14 cellular contexts compared by ENCODE assay signal in genomic region chr7:41133700-41134099, GRCh38.
DNase-seq lines count a peak whose midpoint lies in the region; ATAC-seq and TF ChIP-seq lines count a peak whose summit lies in the region.
"Had no signal": no experiment of that assay in that cellular context is flagged by ENCODE, and none has a peak within 500 bp of the region (broad histone marks: within the 10 kb centered on the region; RNA-seq: fewer than 3 reads in every experiment).

No MANE protein-coding gene starts in this region.

- H3K4me3 Mint-ChIP-seq in T-helper 2 cell treated with Interferon-gamma antibody and Interleukin-4, amounts not matched to agents 5 μg/mL and 100 μg/mL, for 36 hours = no peak overlapping the region
- H3K4me3 Mint-ChIP-seq: activated CD4-positive, alpha-beta T cell treated with anti-CD3 and anti-CD28 coated beads, Interleukin-2, amount 10 ng/mL, durations not matched to agents 24 days and 14 days; CD4-positive, alpha-beta memory T cell had no signal

- peak overlapping the region; percentile 44 for H3K9ac ChIP-seq in SU-DHL-6 (ENCODE audit: low read length)

- no peak overlapping the region for H3K27ac Mint-ChIP-seq in T-helper 2 cell treated with Interferon-gamma antibody and Interleukin-4, amounts not matched to agents 5 μg/mL and 100 μg/mL, for 36 hours
- H3K27ac Mint-ChIP-seq: CD4-positive, alpha-beta memory T cell had no signal

- H3K9me2 ChIP-seq in DOHH2 (replicated peaks; ENCODE audit: control insufficient read depth, low read length) (no peaks in the 10 kb centered on the region), SU-DHL-6 (replicated peaks; ENCODE audit: insufficient read depth, low read length) (no peaks in the 10 kb centered on the region)

- H3K9me3 Mint-ChIP-seq in T-helper 2 cell treated with Interferon-gamma antibody and Interleukin-4, amounts not matched to agents 5 μg/mL and 100 μg/mL, for 36 hours = no peaks in the 10 kb centered on the region
- H3K9me3 Mint-ChIP-seq: activated CD4-positive, alpha-beta T cell treated with anti-CD3 and anti-CD28 coated beads, Interleukin-2, amount 10 ng/mL, durations not matched to agents 24 days and 14 days had no signal

- peaks cover 48% of the 10 kb centered on the region for H3K4me1 ChIP-seq in DOHH2 (ENCODE audit: control insufficient read depth, low read length)
- H3K4me1 ChIP-seq: uterus had no signal

- no peak for TF ChIP-seq CTCF in DOHH2 (IDR thresholded peaks at IDR 0.05; ENCODE audit: low read depth, low read length, poor library complexity, severe bottlenecking)
- no peak for TF ChIP-seq CTCF in SU-DHL-6 (IDR thresholded peaks at IDR 0.05; ENCODE audit: insufficient read depth, low read length, poor library complexity, severe bottlenecking)
- no peak for TF ChIP-seq CTCF in GM20000 (IDR thresholded peaks at IDR 0.05; ENCODE audit: extremely low read depth, missing control alignments)

- no peaks in the 10 kb centered on the region for H3K36me3 ChIP-seq in DOHH2 (ENCODE audit: control insufficient read depth, low read length)
- no peaks in the 10 kb centered on the region for H3K36me3 ChIP-seq in SU-DHL-6 (ENCODE audit: low read length)
- H3K36me3 ChIP-seq: uterus had no signal

- H2AFZ ChIP-seq in SU-DHL-6 (ENCODE audit: low read depth, low read length, severe bottlenecking) = peak overlapping the region; percentile 21

- H3K4me2 ChIP-seq in DOHH2 (ENCODE audit: low read length) = peak overlapping the region; percentile 42
- H3K4me2 ChIP-seq in SU-DHL-6 (ENCODE audit: low read depth, low read length, poor library complexity, severe bottlenecking) = peak overlapping the region; percentile 54

- H3K27ac ChIP-seq in DOHH2 (ENCODE audit: low read depth, low read length) = peak overlapping the region; percentile 31
- peak overlapping the region; percentile 89 for H3K27ac ChIP-seq in SU-DHL-6 (ENCODE audit: low read depth, low read length)
- H3K27ac ChIP-seq: uterus had no signal

- DNase-seq in GM20000 (ENCODE audit: low spot score) = no peak
- no peak for DNase-seq in activated T-cell treated with anti-CD3 and anti-CD28 coated beads, Interleukin-2, amount 50 U/mL, for 1 hour
- DNase-seq in T-helper 2 cell treated with Interferon-gamma antibody and Interleukin-4, amounts not matched to agents 5 μg/mL and 100 μg/mL, for 36 hours (ENCODE audit: low spot score) = no peak
- DNase-seq: activated CD4-positive, alpha-beta T cell treated with anti-CD3 and anti-CD28 coated beads, Interleukin-2, amount 10 ng/mL, durations not matched to agents 24 days and 14 days; CD4-positive, alpha-beta memory T cell; NCI-H1694 treated with DMSO at 0.1 percent for 48 hours; RPMI8226; stimulated activated naive CD8-positive, alpha-beta T cell treated with anti-CD3 and anti-CD28 coated beads, Interleukin-15, Interleukin-2, amounts not matched to agents 100 U/mL and 50 U/mL, for 24 hours; uterus had no signal

- H3K27me3 ChIP-seq in DOHH2 (ENCODE audit: control insufficient read depth, low read length) (no peaks in the 10 kb centered on the region), SU-DHL-6 (ENCODE audit: low read length) (no peaks in the 10 kb centered on the region)
- H3K27me3 ChIP-seq: uterus had no signal

- H3K4me3 ChIP-seq in DOHH2 (ENCODE audit: low read length) (peak overlapping the region; percentile 19), SU-DHL-6 (ENCODE audit: insufficient read depth, low read length, poor library complexity, severe bottlenecking) (no peak overlapping the region)
- H3K4me3 ChIP-seq: uterus had no signal

- no peaks in the 10 kb centered on the region for H3K9me3 ChIP-seq in DOHH2 (ENCODE audit: control insufficient read depth, insufficient read depth, low read length)
- H3K9me3 ChIP-seq in SU-DHL-6 (ENCODE audit: insufficient read depth, low read length) = no peaks in the 10 kb centered on the region
- H3K9me3 ChIP-seq: uterus had no signal

- H3K4me1 Mint-ChIP-seq in T-helper 2 cell treated with Interferon-gamma antibody and Interleukin-4, amounts not matched to agents 5 μg/mL and 100 μg/mL, for 36 hours (ENCODE audit: low read depth) = no peaks in the 10 kb centered on the region
- H3K4me1 Mint-ChIP-seq: activated CD4-positive, alpha-beta T cell treated with anti-CD3 and anti-CD28 coated beads, Interleukin-2, amount 10 ng/mL, durations not matched to agents 24 days and 14 days; CD4-positive, alpha-beta memory T cell had no signal

- no peaks in the 10 kb centered on the region for H3K79me2 ChIP-seq in DOHH2 (ENCODE audit: control insufficient read depth, low read length)
- H3K79me2 ChIP-seq in SU-DHL-6 (ENCODE audit: insufficient read depth, low read length) = no peaks in the 10 kb centered on the region

- no peaks in the 10 kb centered on the region for H3K27me3 Mint-ChIP-seq in T-helper 2 cell treated with Interferon-gamma antibody and Interleukin-4, amounts not matched to agents 5 μg/mL and 100 μg/mL, for 36 hours (ENCODE audit: low read depth)
- H3K27me3 Mint-ChIP-seq: activated CD4-positive, alpha-beta T cell treated with anti-CD3 and anti-CD28 coated beads, Interleukin-2, amount 10 ng/mL, durations not matched to agents 24 days and 14 days; CD4-positive, alpha-beta memory T cell had no signal

- no peaks in the 10 kb centered on the region for H3K36me3 Mint-ChIP-seq in T-helper 2 cell treated with Interferon-gamma antibody and Interleukin-4, amounts not matched to agents 5 μg/mL and 100 μg/mL, for 36 hours (ENCODE audit: low read depth)
- H3K36me3 Mint-ChIP-seq: CD4-positive, alpha-beta memory T cell had no signal

- peak; percentile 10 for ATAC-seq in GM19452 (IDR thresholded peaks at IDR 0.05; ENCODE audit: unreplicated experiment)
- ATAC-seq in HG03095 (IDR thresholded peaks at IDR 0.05; ENCODE audit: unreplicated experiment) = peak; percentile 9
- no peak for ATAC-seq in HG02840 (IDR thresholded peaks at IDR 0.05; ENCODE audit: low FRiP score, unreplicated experiment)

- H4K20me1 ChIP-seq in DOHH2 (ENCODE audit: control insufficient read depth, insufficient read depth, low read depth, low read length) = no peaks in the 10 kb centered on the region
- no peaks in the 10 kb centered on the region for H4K20me1 ChIP-seq in SU-DHL-6 (ENCODE audit: low read depth, low read length)

- H3F3A ChIP-seq in DOHH2 (ENCODE audit: control insufficient read depth, insufficient read depth) (no peaks in the 10 kb centered on the region), SU-DHL-6 (ENCODE audit: insufficient read depth) (peaks cover 28% of the 10 kb centered on the region; the same call in 1 of the 2 replicates)
